ENCODE assay signal across 8 cellular contexts in the genomic region with DNA sequence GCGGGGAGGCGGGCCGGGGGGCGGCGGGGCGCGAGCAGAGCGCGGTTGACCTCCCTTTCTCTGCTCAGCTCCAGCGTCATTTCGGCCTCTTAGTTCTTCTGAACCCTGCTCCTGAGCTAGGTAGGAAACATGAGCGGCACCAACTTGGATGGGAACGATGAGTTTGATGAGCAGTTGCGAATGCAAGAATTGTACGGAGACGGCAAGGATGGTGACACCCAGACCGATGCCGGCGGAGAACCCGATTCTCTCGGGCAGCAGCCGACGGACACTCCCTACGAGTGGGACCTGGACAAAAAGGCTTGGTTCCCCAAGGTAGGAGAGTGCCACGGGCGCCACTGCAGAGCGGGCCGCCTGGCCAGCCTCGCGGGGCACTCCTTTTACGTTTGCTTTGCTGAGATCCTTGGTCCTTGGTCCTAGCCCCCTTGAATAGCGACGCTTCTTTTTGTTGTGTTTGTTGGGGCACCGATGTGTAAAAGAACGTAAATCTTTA. TPM values are rescaled to one million over a fixed set of nuclear protein-coding genes. Genes with fewer than 3 reads are reported as not detected.
DNase-seq lines count a peak whose midpoint lies in the region; ATAC-seq, FAIRE-seq and TF ChIP-seq lines count a peak whose summit lies in the region.

A gene with protein sequence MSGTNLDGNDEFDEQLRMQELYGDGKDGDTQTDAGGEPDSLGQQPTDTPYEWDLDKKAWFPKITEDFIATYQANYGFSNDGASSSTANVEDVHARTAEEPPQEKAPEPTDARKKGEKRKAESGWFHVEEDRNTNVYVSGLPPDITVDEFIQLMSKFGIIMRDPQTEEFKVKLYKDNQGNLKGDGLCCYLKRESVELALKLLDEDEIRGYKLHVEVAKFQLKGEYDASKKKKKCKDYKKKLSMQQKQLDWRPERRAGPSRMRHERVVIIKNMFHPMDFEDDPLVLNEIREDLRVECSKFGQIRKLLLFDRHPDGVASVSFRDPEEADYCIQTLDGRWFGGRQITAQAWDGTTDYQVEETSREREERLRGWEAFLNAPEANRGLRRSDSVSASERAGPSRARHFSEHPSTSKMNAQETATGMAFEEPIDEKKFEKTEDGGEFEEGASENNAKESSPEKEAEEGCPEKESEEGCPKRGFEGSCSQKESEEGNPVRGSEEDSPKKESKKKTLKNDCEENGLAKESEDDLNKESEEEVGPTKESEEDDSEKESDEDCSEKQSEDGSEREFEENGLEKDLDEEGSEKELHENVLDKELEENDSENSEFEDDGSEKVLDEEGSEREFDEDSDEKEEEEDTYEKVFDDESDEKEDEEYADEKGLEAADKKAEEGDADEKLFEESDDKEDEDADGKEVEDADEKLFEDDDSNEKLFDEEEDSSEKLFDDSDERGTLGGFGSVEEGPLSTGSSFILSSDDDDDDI (plus strand): TSS at position 37 of the 493 bp plus-strand sequence. CDS start 93 bp downstream, at position 130.

- peak; percentile 17 for ATAC-seq in PC-3

- H3K9me3 ChIP-seq in H9 (ENCODE audit: control insufficient read depth, low read depth, low read length) (peaks cover 30% of the 10 kb centered on the region), PC-3 (ENCODE audit: low read length) (no peaks in the 10 kb centered on the region), ectodermal cell (ENCODE audit: control insufficient read depth, low read length) (no peaks in the 10 kb centered on the region), mononuclear cell (ENCODE audit: low read depth, low read length) (no peaks in the 10 kb centered on the region), uterus (no peaks in the 10 kb centered on the region)

- H3K4me2 ChIP-seq in H9 (ENCODE audit: insufficient read depth, insufficient read length, low read length) (peak within 1 kb of the TSS; percentile 77), PC-3 (ENCODE audit: low read length) (peak within 1 kb of the TSS; percentile 94)

- peaks cover 6% of the 10 kb centered on the region for H3K23me2 ChIP-seq in H9 (ENCODE audit: insufficient read length, low read depth, low read length, poor library complexity, severe bottlenecking)

- WGBS in H9 (ENCODE audit: extremely low coverage, insufficient read length, low lambda C conversion rate) = no CpG with 5 or more reads among the region's 35 CpGs
- WGBS in ectodermal cell, 2 experiments = 0% methylated on average over 33 to 35 of the region's 35 CpGs

- H3K36me3 Mint-ChIP-seq in H9 (ENCODE audit: insufficient read depth in 1 of 3, low read depth in 3 of 3) = peaks cover 7 to 14% (median 12%) of the 10 kb centered on the region in 3 experiments

- H3K79me1 ChIP-seq in H9 (ENCODE audit: insufficient read depth, low read depth, low read length, poor library complexity, severe bottlenecking) = no peaks in the 10 kb centered on the region

- no peak within 1 kb of the TSS for H3K4ac ChIP-seq in H9 (ENCODE audit: low read depth, low read length)

- H3F3A ChIP-seq in PC-3 (ENCODE audit: low read length, unreplicated experiment) = no peaks in the 10 kb centered on the region

- no peak within 1 kb of the TSS for H2BK12ac ChIP-seq in H9 (ENCODE audit: insufficient read length, low read depth, low read length)

- H3K4me3 ChIP-seq in PC-3 (ENCODE audit: low read length) = peak within 1 kb of the TSS; percentile 99
- peak within 1 kb of the TSS; percentile 78 for H3K4me3 ChIP-seq in ectodermal cell (ENCODE audit: insufficient read depth, low read depth, low read length)
- H3K4me3 ChIP-seq in mononuclear cell (ENCODE audit: low read length) = peak within 1 kb of the TSS; percentile 68
- peak within 1 kb of the TSS; percentile 42 to 55 for H3K4me3 ChIP-seq in uterus

- H4K8ac ChIP-seq in H9 (replicated peaks; ENCODE audit: insufficient read length, low read depth, low read length) = no peak within 1 kb of the TSS

- intact Hi-C loops in PC-3 (cut with micrococcal nuclease) = loop anchor here (2.0 kb wide), 2 partner anchors 79 to 197 kb away; no protein-coding TSS in a partner anchor
- intact Hi-C loops in uterus (cut with DNase I; ENCODE audit: low total_unique reads) = no loop called here

- no peak within 1 kb of the TSS for H2BK20ac ChIP-seq in H9 (ENCODE audit: low read depth, low read length, poor library complexity, severe bottlenecking)

- H3K23ac ChIP-seq in H9 (ENCODE audit: insufficient read length, low read depth, low read length) = no peak within 1 kb of the TSS

- peak within 1 kb of the TSS; percentile 61 for H3K27ac ChIP-seq in H9 (ENCODE audit: insufficient read length, low read depth, low read length)
- H3K27ac ChIP-seq in PC-3 (ENCODE audit: low read length) = peak within 1 kb of the TSS; percentile 95
- peak within 1 kb of the TSS; percentile 93 for H3K27ac ChIP-seq in ectodermal cell (ENCODE audit: insufficient read depth, low read depth, low read length, poor library complexity, severe bottlenecking)
- peak within 1 kb of the TSS; percentile 95 to 97 for H3K27ac ChIP-seq in uterus

- H3T11ph ChIP-seq in H9 (ENCODE audit: low read length) = no peak within 1 kb of the TSS

- POLR2A ChIA-PET in PC-3 (lab: Charles Lee; ENCODE audit: unreplicated experiment) = interaction anchor here (0.6 to 1.0 kb wide), 3 partner anchors 27 to 230 kb away, joined by 3 to 35 read pairs (median 3); no protein-coding TSS in a partner anchor

- BruUV-seq in PC-3 (replicated peaks; lab: Mats Ljungman, UMichigan) = TSS peak; percentile 45

- peak within 1 kb of the TSS; percentile 96 to 98 (median 97) for H3K27ac Mint-ChIP-seq in H9

- CTCF ChIA-PET in PC-3 (lab: Charles Lee) = interaction anchor here (0.7 to 1.2 kb wide), 3 partner anchors 53 to 225 kb away, joined by 3 to 12 read pairs (median 4); no protein-coding TSS in a partner anchor

- peak within 1 kb of the TSS; percentile 86 for H3K14ac ChIP-seq in H9 (ENCODE audit: insufficient read depth, low read length)

- H4K20me1 ChIP-seq in H9 (ENCODE audit: control insufficient read depth, insufficient read depth, insufficient read length) = no peaks in the 10 kb centered on the region
- H4K20me1 ChIP-seq in PC-3 (ENCODE audit: low read length) = peaks cover 15% of the 10 kb centered on the region; the same call in 1 of the 2 replicates

- 0 out of 2 replicates have a peak, but pooled peaks have one; percentile 1 for TF ChIP-seq POLR2A in GM12892 (IDR thresholded peaks at IDR 0.05; ENCODE audit: low read depth, low read length)
- no peak for TF ChIP-seq POLR2A in uterus (IDR thresholded peaks at IDR 0.05)

- peak within 1 kb of the TSS; percentile 78 for H3K9ac ChIP-seq in H9 (ENCODE audit: extremely low read depth, insufficient read length, low read length)
- peak within 1 kb of the TSS; percentile 95 for H3K9ac ChIP-seq in PC-3 (ENCODE audit: low read length)

- 0 out of 2 replicates have a peak within 1 kb of the TSS, but pooled peaks have one; percentile 20 for H2BK15ac ChIP-seq in H9 (ENCODE audit: low read depth, low read length)

- H3K79me2 ChIP-seq in H9 (ENCODE audit: insufficient read depth, low read length) (no peaks in the 10 kb centered on the region; the same call in 1 of the 2 replicates), PC-3 (ENCODE audit: low read length) (peaks cover 25% of the 10 kb centered on the region)

- H3K56ac ChIP-seq in H9 (ENCODE audit: insufficient read length, low read depth, low read length) = no peak within 1 kb of the TSS

- H3K4me3 Mint-ChIP-seq in H9 = peak within 1 kb of the TSS; percentile 85 to 90

- peaks cover 46 to 49% of the 10 kb centered on the region in 2 experiments for H3K9me3 Mint-ChIP-seq in H9

- H4K91ac ChIP-seq in H9 (ENCODE audit: insufficient read length, low read depth, low read length) = no peak within 1 kb of the TSS

- H3K4me1 Mint-ChIP-seq in H9 = peaks cover 4 to 7% of the 10 kb centered on the region in 2 experiments; a peak in 3 of 4 replicates

- TF ChIP-seq CTCF in H9 (conservative IDR thresholded peaks at IDR 0.05) = no peak
- TF ChIP-seq CTCF in PC-3 (conservative IDR thresholded peaks at IDR 0.05; ENCODE audit: low read depth, low read length) = no peak
- TF ChIP-seq CTCF in uterus (IDR thresholded peaks at IDR 0.05) = no peak
- TF ChIP-seq CTCF in GM13977 (IDR thresholded peaks at IDR 0.05; ENCODE audit: extremely low read depth, insufficient read depth, missing control alignments) = no peak

- no peak within 1 kb of the TSS for H2AFZ ChIP-seq in H9 (ENCODE audit: low read length)
- peak within 1 kb of the TSS; percentile 85 for H2AFZ ChIP-seq in PC-3 (ENCODE audit: low read length)

- H3K27me3 Mint-ChIP-seq in H9 (ENCODE audit: low read depth) = no peaks in the 10 kb centered on the region; the same call in 1 of the 2 replicates

- H2BK120ac ChIP-seq in H9 (ENCODE audit: low read depth, low read length, poor library complexity, severe bottlenecking) = no peak within 1 kb of the TSS

- DNase-seq in GM12892 (ENCODE audit: insufficient read length) = peak; percentile 1
- no peak for DNase-seq in H9
- DNase-seq in PC-3 = no peak
- DNase-seq in uterus = no peak
- DNase-seq in GM13977 (ENCODE audit: low spot score) = no peak
- no peak for DNase-seq in NCI-H1092 treated with DMSO at 0.1 percent for 48 hours (lab: John Stamatoyannopoulos, UW)

- H3K9me2 ChIP-seq in PC-3 (replicated peaks; ENCODE audit: low read length) = no peaks in the 10 kb centered on the region

- in situ Hi-C loops in GM13977 (cut with MboI; ENCODE audit: low pct_unique_long_range_greater_than_20kb, low sequenced_read_pairs, unreplicated experiment) = no loop called here

- H3K36me3 ChIP-seq in PC-3 (ENCODE audit: low read depth, low read length) (peaks cover 17% of the 10 kb centered on the region), ectodermal cell (ENCODE audit: control insufficient read depth, insufficient read depth, low read length) (no peaks in the 10 kb centered on the region), uterus (no peaks in the 10 kb centered on the region)

- H3K4me1 ChIP-seq in H9 (ENCODE audit: insufficient read depth, low read length) = no peaks in the 10 kb centered on the region
- H3K4me1 ChIP-seq in PC-3 (ENCODE audit: insufficient read depth, low read length) = no peaks in the 10 kb centered on the region
- no peaks in the 10 kb centered on the region for H3K4me1 ChIP-seq in ectodermal cell (ENCODE audit: control insufficient read depth, insufficient read depth, low read length)
- peaks cover 13% of the 10 kb centered on the region for H3K4me1 ChIP-seq in mononuclear cell (ENCODE audit: insufficient read depth, low read length)
- no peaks in the 10 kb centered on the region for H3K4me1 ChIP-seq in uterus

- H3K18ac ChIP-seq in H9 (ENCODE audit: insufficient read length, low read depth, low read length) = peak within 1 kb of the TSS; percentile 79

- H4K5ac ChIP-seq in H9 (ENCODE audit: insufficient read length, low read depth, low read length) = no peak within 1 kb of the TSS

- H3K27me3 ChIP-seq in H9 (ENCODE audit: insufficient read depth, low read length) (no peaks in the 10 kb centered on the region), PC-3 (ENCODE audit: low read length) (no peaks in the 10 kb centered on the region), ectodermal cell (ENCODE audit: control insufficient read depth, insufficient read depth, low read length, poor library complexity, severe bottlenecking) (no peaks in the 10 kb centered on the region), mononuclear cell (ENCODE audit: insufficient read depth, low read length) (no peaks in the 10 kb centered on the region), uterus (no peaks in the 10 kb centered on the region)

- FAIRE-seq in GM12892 (lab: Jason Lieb, UNC) = peak; percentile 38

- H2BK5ac ChIP-seq in H9 (ENCODE audit: insufficient read length, low read length) = no peak within 1 kb of the TSS

- no peak within 1 kb of the TSS for H2AK5ac ChIP-seq in H9 (ENCODE audit: insufficient read length, low read length)

RNA-seq across cellular contexts. Expression of the gene that starts here (rescaled TPM):
- 35.7 TPM for polyA plus RNA-seq in GM12892 (2012; ENCODE audit: missing spikeins)
- total RNA-seq in H9 (2021) (49.5 and 51.5 TPM in 2 replicates), PC-3 (2014; rRNA removed) (74.7 and 97.9 TPM in 2 replicates), mononuclear cell (21.1 TPM), uterus (100 to 1,000 TPM in 2 of 4 donors, 10 to 100 TPM in 2; 21.0 to 111 (median 71.3) TPM)
- polyA plus RNA-seq in ectodermal cell (2013, experiment 1 of 4) = 104 TPM
- 108 TPM for polyA plus RNA-seq in ectodermal cell (2013, experiment 2 of 4)
- 85.4 TPM for polyA plus RNA-seq in ectodermal cell (2013, experiment 3 of 4)
- 96.1 TPM for polyA plus RNA-seq in ectodermal cell (2013, experiment 4 of 4)

Comparison
In these comparisons a context has a peak if more than half of its experiments do, and no peak if none do; other contexts are left out.
1. H3K4me3 ChIP-seq: peak in every context shown above with its lines; median percentile 99 in PC-3; 78 in ectodermal cell; 68 in mononuclear cell; 48 in uterus.